2 cellular contexts compared by ENCODE assay signal in the genomic region with DNA sequence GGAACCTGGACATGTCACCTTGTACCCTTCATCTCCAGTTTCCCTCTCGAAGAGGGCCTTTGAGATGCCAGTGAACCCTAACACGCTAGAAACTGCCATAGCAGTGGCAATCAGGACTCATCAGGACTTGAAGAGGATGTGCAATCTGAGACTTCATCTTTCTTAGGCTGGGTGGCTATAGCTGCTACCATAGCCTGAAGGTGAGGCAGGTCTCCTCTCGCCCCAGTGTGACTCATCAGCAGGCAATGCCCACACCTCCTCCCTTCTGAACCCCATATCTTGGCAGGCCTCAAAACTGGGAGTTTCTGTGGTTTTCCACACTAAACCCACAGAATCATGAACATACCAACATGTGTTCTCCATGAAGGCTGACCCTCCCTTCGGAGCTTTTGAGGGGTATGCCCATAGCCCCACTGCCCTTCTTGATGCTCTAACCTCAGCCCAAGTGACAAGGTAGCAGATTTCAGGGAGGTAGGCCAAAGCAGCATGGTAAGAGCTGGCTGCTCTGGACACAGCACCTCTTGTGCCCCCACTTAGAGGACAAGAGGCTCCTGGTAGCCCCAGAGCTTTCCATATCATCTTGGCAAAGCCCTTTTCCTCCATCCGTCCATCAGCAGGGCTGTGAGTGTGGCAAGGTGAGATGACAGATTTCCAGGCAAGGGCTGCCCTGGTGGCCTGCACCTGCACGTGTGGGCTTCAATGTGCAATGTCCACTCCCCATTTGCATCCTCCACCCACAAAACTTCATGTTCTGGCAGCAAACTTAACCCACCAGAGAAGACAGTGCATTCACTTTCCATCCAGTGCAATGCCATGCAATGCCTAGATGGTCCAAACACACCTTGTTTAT.
TF ChIP-seq lines count a peak whose summit lies in the region.

No MANE protein-coding gene starts in this region.

TF ChIP-seq in IMR-90, 13 proteins besides CTCF, POLR2A, EP300 and RAD21:
- TF ChIP-seq MXI1 (IDR thresholded peaks at IDR 0.05; ENCODE audit: borderline replicate concordance, low read depth, low read length) (no peak), MAFK (IDR thresholded peaks at IDR 0.05; ENCODE audit: low read depth, low read length) (no peak), CHD1 (IDR thresholded peaks at IDR 0.05; ENCODE audit: low read depth, low read length) (no peak), MAZ (IDR thresholded peaks at IDR 0.05; ENCODE audit: borderline replicate concordance, low read depth, low read length) (no peak), FOS (IDR thresholded peaks at IDR 0.05; ENCODE audit: low read depth, low read length) (no peak), SMC3 (IDR thresholded peaks at IDR 0.05; ENCODE audit: low read depth, low read length) (no peak), USF2 (IDR thresholded peaks at IDR 0.05; ENCODE audit: low read depth, low read length) (no peak), RCOR1 (IDR thresholded peaks at IDR 0.05; ENCODE audit: insufficient replicate concordance, low read length) (no peak), NFE2L2 (IDR thresholded peaks at IDR 0.05; ENCODE audit: low read depth, low read length) (no peak), RFX5 (IDR thresholded peaks at IDR 0.05; ENCODE audit: low read depth, low read length) (no peak), BHLHE40 (IDR thresholded peaks at IDR 0.05; ENCODE audit: low read depth, low read length) (no peak), CEBPB (IDR thresholded peaks at IDR 0.05; ENCODE audit: low read depth, low read length) (no peak)
- TF ChIP-seq, protein P1, sequence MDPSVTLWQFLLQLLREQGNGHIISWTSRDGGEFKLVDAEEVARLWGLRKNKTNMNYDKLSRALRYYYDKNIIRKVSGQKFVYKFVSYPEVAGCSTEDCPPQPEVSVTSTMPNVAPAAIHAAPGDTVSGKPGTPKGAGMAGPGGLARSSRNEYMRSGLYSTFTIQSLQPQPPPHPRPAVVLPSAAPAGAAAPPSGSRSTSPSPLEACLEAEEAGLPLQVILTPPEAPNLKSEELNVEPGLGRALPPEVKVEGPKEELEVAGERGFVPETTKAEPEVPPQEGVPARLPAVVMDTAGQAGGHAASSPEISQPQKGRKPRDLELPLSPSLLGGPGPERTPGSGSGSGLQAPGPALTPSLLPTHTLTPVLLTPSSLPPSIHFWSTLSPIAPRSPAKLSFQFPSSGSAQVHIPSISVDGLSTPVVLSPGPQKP (IDR thresholded peaks at IDR 0.05; ENCODE audit: borderline replicate concordance, low read depth, low read length): no peak

TF ChIP-seq in K562, 482 proteins besides CTCF, POLR2A, EP300 and RAD21:
- TF ChIP-seq, protein P2, sequence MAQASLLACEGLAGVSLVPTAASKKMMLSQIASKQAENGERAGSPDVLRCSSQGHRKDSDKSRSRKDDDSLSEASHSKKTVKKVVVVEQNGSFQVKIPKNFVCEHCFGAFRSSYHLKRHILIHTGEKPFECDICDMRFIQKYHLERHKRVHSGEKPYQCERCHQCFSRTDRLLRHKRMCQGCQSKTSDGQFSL (CRISPR knock-in tag; IDR thresholded peaks at IDR 0.05): 0 out of 2 replicates have a peak, but pooled peaks have one; percentile 7
- TF ChIP-seq, protein P2 (tag; IDR thresholded peaks at IDR 0.05): no peak
- TF ChIP-seq ZNF592 (IDR thresholded peaks at IDR 0.05): no peak
